28 cellular contexts compared by ENCODE assay signal in genomic region chr2:152307863-152308262, GRCh38. TPM values are rescaled to one million over a fixed set of nuclear protein-coding genes. Genes with fewer than 3 reads are reported as not detected.
DNase-seq lines count a peak whose midpoint lies in the region; ATAC-seq and TF ChIP-seq lines count a peak whose summit lies in the region.
"Had no signal": no experiment of that assay in that cellular context is flagged by ENCODE, and none has a peak within 500 bp of the region (broad histone marks: within the 10 kb centered on the region; RNA-seq: fewer than 3 reads in every experiment).

No MANE protein-coding gene starts in this region.

- no peaks in the 10 kb centered on the region for H3K36me3 Mint-ChIP-seq in MCF 10A (ENCODE audit: insufficient read depth, unreplicated experiment)
- no peaks in the 10 kb centered on the region for H3K36me3 Mint-ChIP-seq in Calu3 (ENCODE audit: insufficient read depth, unreplicated experiment)
- H3K36me3 Mint-ChIP-seq: CD4-positive, alpha-beta memory T cell; T-cell had no signal

- H3K9me3 ChIP-seq in breast epithelium: no peaks in the 10 kb centered on the region
- H3K9me3 ChIP-seq: Peyer's patch, SJSA1 had no signal

- no peaks in the 10 kb centered on the region for H3K27me3 ChIP-seq in breast epithelium
- H3K27me3 ChIP-seq: Peyer's patch, SJSA1 had no signal

- H3K4me3 ChIP-seq in breast epithelium (no peak overlapping the region), epithelial cell of esophagus (ENCODE audit: low read length) (no peak overlapping the region)
- H3K4me3 ChIP-seq: GM12878, Peyer's patch, SJSA1 had no signal

- no peak for TF ChIP-seq CTCF in MCF 10A (IDR thresholded peaks at IDR 0.05; ENCODE audit: unreplicated experiment)
- TF ChIP-seq CTCF in breast epithelium (IDR thresholded peaks at IDR 0.05): no peak
- TF ChIP-seq CTCF in RWPE1 (conservative IDR thresholded peaks at IDR 0.05; ENCODE audit: low read depth): no peak
- no peak for TF ChIP-seq CTCF in epithelial cell of esophagus (IDR thresholded peaks at IDR 0.05; ENCODE audit: insufficient read depth, low read depth, low read length, missing control alignments)
- no peak for TF ChIP-seq CTCF in Calu3 (IDR thresholded peaks at IDR 0.05; ENCODE audit: unreplicated experiment)

- H3K27ac ChIP-seq in breast epithelium (no peak overlapping the region), RWPE1 (no peak overlapping the region; the same call in 1 of the 2 replicates)
- H3K27ac ChIP-seq: Peyer's patch, SJSA1 had no signal

- peak; percentile 40 for DNase-seq in MCF 10A (ENCODE audit: unreplicated experiment)
- no peak for DNase-seq in breast epithelium (ENCODE audit: low spot score in 2 of 2)
- peak; percentile 51 for DNase-seq in RWPE1 (ENCODE audit: low spot score)
- DNase-seq in epithelial cell of esophagus (ENCODE audit: low read depth): peak; percentile 44
- DNase-seq in stimulated activated naive CD8-positive, alpha-beta T cell treated with anti-CD3 and anti-CD28 coated beads, Interleukin-15, Interleukin-2, amounts not matched to agents 100 U/mL and 50 U/mL, for 24 hours: no peak
- DNase-seq in stimulated activated CD8-positive, alpha-beta memory T cell treated with anti-CD3 and anti-CD28 coated beads, Interleukin-4, amount 100 ng/mL, for 48 hours: no peak
- no peak for DNase-seq in Calu3
- DNase-seq: C1 segment of cervical spinal cord; Caco-2; CD4-positive, alpha-beta memory T cell; DMS 273 treated with DMSO at 0.1 percent for 48 hours; DMS79; EL; GDM1; Karpas-422; NCI-H1092 treated with DMSO at 0.1 percent for 48 hours; NCI-H146; NCI-H1930; NCI-H2107; NCI-H446; NCI-H524 treated with DMSO at 0.1 percent for 48 hours; Peyer's patch; Right ventricle myocardium superior; T-cell had no signal

- H3K27ac Mint-ChIP-seq in MCF 10A (ENCODE audit: low read depth, unreplicated experiment) (no peak overlapping the region), Calu3 (ENCODE audit: unreplicated experiment) (no peak overlapping the region)
- H3K27ac Mint-ChIP-seq: CD4-positive, alpha-beta memory T cell; T-cell had no signal

- H3K27me3 Mint-ChIP-seq in MCF 10A (ENCODE audit: insufficient read depth, unreplicated experiment) (no peaks in the 10 kb centered on the region), Calu3 (ENCODE audit: unreplicated experiment) (no peaks in the 10 kb centered on the region)

- H3K4me3 Mint-ChIP-seq in MCF 10A (ENCODE audit: unreplicated experiment) (no peak overlapping the region), Calu3 (ENCODE audit: low read depth, unreplicated experiment) (no peak overlapping the region)
- H3K4me3 Mint-ChIP-seq: CD4-positive, alpha-beta memory T cell; T-cell had no signal

- no peak for ATAC-seq in stimulated activated naive CD8-positive, alpha-beta T cell treated with anti-CD3 and anti-CD28 coated beads, Interleukin-15, Interleukin-2, amounts not matched to agents 100 U/mL and 50 U/mL, for 24 hours
- ATAC-seq in HG02852 (IDR thresholded peaks at IDR 0.05; ENCODE audit: unreplicated experiment): no peak
- ATAC-seq: GM12878, HCT116, T-cell had no signal

- H3K4me1 ChIP-seq in breast epithelium: no peaks in the 10 kb centered on the region
- H3K4me1 ChIP-seq: Peyer's patch, SJSA1 had no signal

- intact Hi-C loops in MCF 10A (cut with micrococcal nuclease) (no loop called here), breast epithelium (cut with DNase I; ENCODE audit: low total_unique reads) (no loop called here), Calu3 (cut with micrococcal nuclease; ENCODE audit: unreplicated experiment) (no loop called here)

- H3K36me3 ChIP-seq in breast epithelium: no peaks in the 10 kb centered on the region
- H3K36me3 ChIP-seq: Peyer's patch, SJSA1 had no signal

- H3K4me1 Mint-ChIP-seq in MCF 10A (ENCODE audit: insufficient read depth, unreplicated experiment) (peaks cover 10% of the 10 kb centered on the region), Calu3 (ENCODE audit: low read depth, unreplicated experiment) (peaks cover 11% of the 10 kb centered on the region)
- H3K4me1 Mint-ChIP-seq: CD4-positive, alpha-beta memory T cell; T-cell had no signal

- BruUV-seq in MCF 10A (replicated peaks; lab: Mats Ljungman, UMichigan) (no TSS peak), Calu3 (replicated peaks; lab: Mats Ljungman, UMichigan) (no TSS peak)

- TF ChIP-seq POLR2A in breast epithelium (IDR thresholded peaks at IDR 0.05): no peak

- POLR2A ChIA-PET in MCF 10A (lab: Yijun Ruan, JAX) (interaction anchor here (1.2 kb wide), 1 partner anchor 9 kb away, joined by 3 read pairs; no protein-coding TSS in a partner anchor), RWPE1 (lab: Yijun Ruan, JAX; ENCODE audit: low non-redundant PET) (no interaction called here)

- CTCF ChIA-PET in MCF 10A (lab: Yijun Ruan, JAX): interaction anchor here (0.7 to 0.9 kb wide), 3 partner anchors 10 to 22 kb away, joined by 3 read pairs; no protein-coding TSS in a partner anchor
- CTCF ChIA-PET in RWPE1 (lab: Yijun Ruan, JAX): interaction anchor here (0.7 to 1.0 kb wide), 3 partner anchors 17 to 428 kb away, joined by 3 to 5 read pairs (median 3); no protein-coding TSS in a partner anchor
- CTCF ChIA-PET in Calu3 (lab: Charles Lee): no interaction called here

- H3K9me3 Mint-ChIP-seq in MCF 10A (ENCODE audit: unreplicated experiment) (peaks cover 12% of the 10 kb centered on the region), Calu3 (ENCODE audit: low read depth, unreplicated experiment) (peaks cover 3% of the 10 kb centered on the region)
- H3K9me3 Mint-ChIP-seq: T-cell had no signal

RNA-seq across cellular contexts. Expression of gene FMNL2, which starts 27.1 kb away (rescaled TPM):
- 72.9 and 76.5 TPM in 2 replicates for total RNA-seq in MCF 10A (2022)
- 10 to 100 TPM; 36.1 to 78.1 (median 40.0) TPM for total RNA-seq in breast epithelium
- total RNA-seq in Calu3 (2022): 42.9 and 46.5 TPM in 2 replicates

Comparison
In these comparisons a context has a peak if more than half of its experiments do, and no peak if none do; other contexts are left out.
1. DNase-seq: peak in MCF 10A (single experiment), RWPE1 (single experiment) and epithelial cell of esophagus (single experiment); none in breast epithelium (0 of 2), stimulated activated naive CD8-positive, alpha-beta T cell treated with anti-CD3 and anti-CD28 coated beads, Interleukin-15, Interleukin-2, amounts not matched to agents 100 U/mL and 50 U/mL, for 24 hours (single experiment), stimulated activated CD8-positive, alpha-beta memory T cell treated with anti-CD3 and anti-CD28 coated beads, Interleukin-4, amount 100 ng/mL, for 48 hours (single experiment) and Calu3 (single experiment).